24 cellular contexts compared by ENCODE assay signal in the genomic region with DNA sequence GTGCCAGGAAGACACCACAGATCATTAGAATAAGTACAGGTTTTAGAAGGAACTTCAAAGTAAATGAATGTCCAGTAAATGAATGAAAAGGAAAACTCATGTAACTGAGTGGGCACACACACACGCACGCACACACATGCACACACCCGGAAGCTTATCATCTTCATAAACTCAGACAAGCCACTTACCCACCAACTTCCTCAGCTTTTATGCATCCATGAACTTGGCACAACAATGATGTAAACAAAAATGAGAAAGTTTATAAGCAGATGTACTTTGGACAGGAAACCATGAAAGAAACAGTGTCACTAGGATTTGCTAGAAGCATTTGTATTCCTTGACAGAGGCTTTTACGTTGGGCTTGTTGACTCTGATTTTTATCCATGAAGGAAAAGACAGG. TPM values are rescaled to one million over a fixed set of nuclear protein-coding genes. Genes with fewer than 3 reads are reported as not detected.
DNase-seq lines count a peak whose midpoint lies in the region; ATAC-seq and TF ChIP-seq lines count a peak whose summit lies in the region.
"Had no signal": no experiment of that assay in that cellular context is flagged by ENCODE, and none has a peak within 500 bp of the region (broad histone marks: within the 10 kb centered on the region; RNA-seq: fewer than 3 reads in every experiment).

No MANE protein-coding gene starts in this region.

- no peak overlapping the region for H3K23ac ChIP-seq in mesendoderm (ENCODE audit: low read length)

- H2AK5ac ChIP-seq in mesendoderm (ENCODE audit: low read length) = no peak overlapping the region

- no peak overlapping the region for H2BK5ac ChIP-seq in mesendoderm (ENCODE audit: low read length)

- intact Hi-C loops in left ventricle myocardium inferior (cut with micrococcal nuclease) = no loop called here
- intact Hi-C loops in Right ventricle myocardium inferior (cut with DNase I) = no loop called here
- intact Hi-C loops in adrenal gland (cut with DNase I) = no loop called here

- no peak overlapping the region for H4K5ac ChIP-seq in mesendoderm (ENCODE audit: low read length)

- no peak for TF ChIP-seq POLR2A in adrenal gland (IDR thresholded peaks at IDR 0.05)

- WGBS in mesendoderm (ENCODE audit: extremely low coverage, insufficient coverage, low lambda C conversion rate) = no CpG with 5 or more reads among the region's 4 CpGs
- WGBS in adrenal gland, 4 donors = 77 to 84% (median 79%) methylated on average over 4 of the region's 4 CpGs

- H3K4me3 ChIP-seq in left ventricle myocardium inferior (no peak overlapping the region), mesendoderm (ENCODE audit: low read length) (no peak overlapping the region), adrenal gland (no peak overlapping the region)
- H3K4me3 ChIP-seq: right lobe of liver had no signal

- no peak for DNase-seq in left ventricle myocardium inferior
- no peak for DNase-seq in Right ventricle myocardium inferior (ENCODE audit: missing footprints)
- DNase-seq in dermis blood vessel endothelial cell = peak; percentile 16
- no peak for DNase-seq in mesendoderm
- DNase-seq in kidney glomerular epithelial cell (lab: John Stamatoyannopoulos, UW) = no peak
- no peak for DNase-seq in adrenal gland
- no peak for DNase-seq in NCI-H526 (lab: John Stamatoyannopoulos, UW)
- DNase-seq: 8988T; activated CD8-positive, alpha-beta T cell treated with anti-CD3 and anti-CD28 coated beads for 36 hours; activated naive CD8-positive, alpha-beta T cell treated with anti-CD3 and anti-CD28 coated beads for 36 hours; BE2C; central memory CD4-positive, alpha-beta T cell; glutamatergic neuron; KG1; kidney; MM.1S; NCI-H1436; NCI-H2081 treated with DMSO at 0.1 percent for 48 hours; NCI-H226; right lobe of liver; stimulated activated CD4-positive, alpha-beta T cell treated with anti-CD3 and anti-CD28 coated beads, Interleukin-4, amount 100 ng/mL, for 24 hours; T-helper 2 cell had no signal

- H3K27ac ChIP-seq in left ventricle myocardium inferior (replicated peaks) = peak overlapping the region; percentile 16
- no peak overlapping the region for H3K27ac ChIP-seq in mesendoderm (ENCODE audit: low read depth, low read length)
- H3K27ac ChIP-seq in adrenal gland = peak overlapping the region in 1 of 5 donors; percentile 13

- H3K4me1 ChIP-seq in left ventricle myocardium inferior (peaks cover 52% of the 10 kb centered on the region), mesendoderm (ENCODE audit: control insufficient read depth, low read depth, low read length) (no peaks in the 10 kb centered on the region), adrenal gland (replicated peaks in 1 of 2) (peaks cover 0 to 7% of the 10 kb centered on the region in 2 donors)
- H3K4me1 ChIP-seq: BE2C had no signal

- H3K79me1 ChIP-seq in mesendoderm (ENCODE audit: low read length) = no peaks in the 10 kb centered on the region

- no peak overlapping the region for H4K8ac ChIP-seq in mesendoderm (ENCODE audit: low read depth, low read length)

- H3K9me3 ChIP-seq in left ventricle myocardium inferior (replicated peaks) (no peaks in the 10 kb centered on the region), adrenal gland (replicated peaks in 1 of 3) (no peaks in the 10 kb centered on the region)
- H3K9me3 ChIP-seq: BE2C, right lobe of liver had no signal

- H3K56ac ChIP-seq in mesendoderm (ENCODE audit: low read length) = no peak overlapping the region

- no peak overlapping the region for H3K4ac ChIP-seq in mesendoderm (ENCODE audit: low read depth, low read length)

- no peak overlapping the region for H3K4me2 ChIP-seq in mesendoderm (ENCODE audit: low read length)

- no peak overlapping the region for H2BK120ac ChIP-seq in mesendoderm (ENCODE audit: low read depth, low read length)

- H3K18ac ChIP-seq in mesendoderm (ENCODE audit: low read length) = peak overlapping the region; percentile 94

- no peaks in the 10 kb centered on the region for H3K36me3 ChIP-seq in left ventricle myocardium inferior
- no peaks in the 10 kb centered on the region for H3K36me3 ChIP-seq in mesendoderm (ENCODE audit: control insufficient read depth, insufficient read depth, low read length)
- no peaks in the 10 kb centered on the region for H3K36me3 ChIP-seq in adrenal gland (replicated peaks in 1 of 2)
- H3K36me3 ChIP-seq: BE2C had no signal

- no peak overlapping the region for H3K9ac ChIP-seq in mesendoderm (ENCODE audit: low read length)

- ATAC-seq in Right ventricle myocardium inferior (no peak), GM19023 (IDR thresholded peaks at IDR 0.05; ENCODE audit: unreplicated experiment) (no peak)
- ATAC-seq: activated CD8-positive, alpha-beta T cell treated with anti-CD3 and anti-CD28 coated beads for 36 hours; stimulated activated memory B cell treated with anti-CD40 and anti-IgM and Interleukin-4, amounts not matched to agents 10 μg/mL and 1 μg/mL and 100 μg/mL, for 72 hours had no signal

- H2BK15ac ChIP-seq in mesendoderm (replicated peaks; ENCODE audit: low read depth) = no peak overlapping the region

- H3K27me3 ChIP-seq in left ventricle myocardium inferior (ENCODE audit: low read depth) (no peaks in the 10 kb centered on the region), mesendoderm (ENCODE audit: insufficient read depth, low read length, poor library complexity) (no peaks in the 10 kb centered on the region), adrenal gland (no peaks in the 10 kb centered on the region)
- H3K27me3 ChIP-seq: BE2C, right lobe of liver had no signal

- H3K79me2 ChIP-seq in mesendoderm (ENCODE audit: control insufficient read depth, insufficient read depth, low read length) = no peaks in the 10 kb centered on the region

- TF ChIP-seq CTCF in left ventricle myocardium inferior (IDR thresholded peaks at IDR 0.05; ENCODE audit: borderline replicate concordance) (no peak), adrenal gland (IDR thresholded peaks at IDR 0.05) (no peak)

RNA-seq across cellular contexts. Expression of a gene that starts 23.2 kb away (rescaled TPM):
- total RNA-seq in left ventricle myocardium inferior (10.4 TPM), Right ventricle myocardium inferior (12.6 TPM), dermis blood vessel endothelial cell (88.8 and 91.2 TPM in 2 replicates), adrenal gland (10 to 100 TPM in 7 of 8 donors, 1 to 10 TPM in 1; 6.0 to 31.1 (median 17.6) TPM)
- polyA plus RNA-seq in mesendoderm (2013, experiment 1 of 2) = 1.2 TPM
- 0.83 TPM for polyA plus RNA-seq in mesendoderm (2013, experiment 2 of 2)
- 1 to 10 TPM; 1.5 to 3.5 (median 2.7) TPM for polyA plus RNA-seq in adrenal gland
